ENCODE assay signal across 9 cellular contexts in genomic region chr2:177334940-177335543, GRCh38. TPM values are rescaled to one million over a fixed set of nuclear protein-coding genes. Genes with fewer than 3 reads are reported as not detected.
DNase-seq lines count a peak whose midpoint lies in the region; ATAC-seq and TF ChIP-seq lines count a peak whose summit lies in the region.
"Had no signal": no experiment of that assay in that cellular context is flagged by ENCODE, and none has a peak within 500 bp of the region (broad histone marks: within the 10 kb centered on the region; RNA-seq: fewer than 3 reads in every experiment).

No MANE protein-coding gene starts in this region.

- no peak overlapping the region for H3K27ac Mint-ChIP-seq in immature natural killer cell

- intact Hi-C loops in testis (cut with DNase I; ENCODE audit: low total_unique reads), result loop anchor here (10.0 kb wide), 1 partner anchor 410 kb away; no protein-coding TSS in a partner anchor

- H3K4me3 Mint-ChIP-seq in immature natural killer cell, result no peak overlapping the region

- H3K36me3 Mint-ChIP-seq in immature natural killer cell, result peaks cover 0 to 4% (median 0%) of the 10 kb centered on the region in 3 donors

- H3K9me3 Mint-ChIP-seq in immature natural killer cell, result no peaks in the 10 kb centered on the region

- no peaks in the 10 kb centered on the region for H3K36me3 ChIP-seq in testis (ENCODE audit: low read depth, missing control alignments)

- no peaks in the 10 kb centered on the region for H3K27me3 ChIP-seq in testis

- H3K27ac ChIP-seq in testis, result no peak overlapping the region
- H3K27ac ChIP-seq: epithelial cell of prostate had no signal

- no peaks in the 10 kb centered on the region for H3K27me3 Mint-ChIP-seq in immature natural killer cell (ENCODE audit: low read depth in 3 of 3)

- no peak overlapping the region for H3K4me3 ChIP-seq in testis

- peak; percentile 53 for ATAC-seq in HG03108 (IDR thresholded peaks at IDR 0.05; ENCODE audit: unreplicated experiment)
- no peak for ATAC-seq in HG03460 (IDR thresholded peaks at IDR 0.05; ENCODE audit: unreplicated experiment)

- no peak for TF ChIP-seq POLR2A in testis (IDR thresholded peaks at IDR 0.05)

- H3K9me3 ChIP-seq in testis, result no peaks in the 10 kb centered on the region

- peak; percentile 90 to 98 (median 94) for TF ChIP-seq CTCF in testis (IDR thresholded peaks at IDR 0.05)

- 45% methylated on average over 2 of the region's 2 CpGs for WGBS in testis, 2 donors

- peaks cover 2 to 7% of the 10 kb centered on the region in 2 donors for H3K4me1 Mint-ChIP-seq in immature natural killer cell

- peak in 2 of 3 experiments; percentile 4 for DNase-seq in stimulated activated CD4-positive, alpha-beta T cell treated with anti-CD3 and anti-CD28 coated beads, TNF-alpha, amount 100 ng/mL, for 24 hours (ENCODE audit: low read depth in 3 of 3)
- no peak for DNase-seq in stimulated activated CD4-positive, alpha-beta T cell treated with anti-CD3 and anti-CD28 coated beads, Interleukin-2, amount 100 ng/mL, for 24 hours
- DNase-seq in NCI-H69 (lab: John Stamatoyannopoulos, UW), result peak; percentile 67
- peak; percentile 66 for DNase-seq in astrocyte of the hippocampus (ENCODE audit: low read depth, low spot score)
- DNase-seq in immature natural killer cell, result peak; percentile 50 to 62 (median 52)
- DNase-seq in testis, result peak; percentile 38

- H3K4me1 ChIP-seq in testis, result peaks cover 16% of the 10 kb centered on the region

RNA-seq across cellular contexts. Expression of gene AGPS, which starts 57.5 kb away (rescaled TPM):
- polyA plus RNA-seq in immature natural killer cell, result 10 to 100 TPM; 16.1 to 27.2 (median 18.0) TPM
- total RNA-seq in testis, result 10 to 100 TPM; 55.7 to 73.4 TPM
- 36.7 TPM for polyA plus RNA-seq in testis (ENCODE audit: insufficient read depth, low read depth, low replicate concordance)

Comparison
In these comparisons a context has a peak if more than half of its experiments do, and no peak if none do; other contexts are left out.
1. DNase-seq: peak in stimulated activated CD4-positive, alpha-beta T cell treated with anti-CD3 and anti-CD28 coated beads, TNF-alpha, amount 100 ng/mL, for 24 hours (2 of 3), NCI-H69 (single experiment), astrocyte of the hippocampus (single experiment), immature natural killer cell (3 of 3) and testis (single experiment); none in stimulated activated CD4-positive, alpha-beta T cell treated with anti-CD3 and anti-CD28 coated beads, Interleukin-2, amount 100 ng/mL, for 24 hours (0 of 2).